24 cellular contexts compared by ENCODE assay signal in genomic region chr10:3830946-3831345, GRCh38. TPM values are rescaled to one million over a fixed set of nuclear protein-coding genes. Genes with fewer than 3 reads are reported as not detected.
DNase-seq lines count a peak whose midpoint lies in the region; ATAC-seq, FAIRE-seq and TF ChIP-seq lines count a peak whose summit lies in the region.
"Had no signal": no experiment of that assay in that cellular context is flagged by ENCODE, and none has a peak within 500 bp of the region (broad histone marks: within the 10 kb centered on the region; RNA-seq: fewer than 3 reads in every experiment).

No MANE protein-coding gene starts in this region.

- no peaks in the 10 kb centered on the region for H3K79me2 ChIP-seq in astrocyte (ENCODE audit: insufficient read depth, low read length)

- H3K27me3 Mint-ChIP-seq in HFFc6 (ENCODE audit: insufficient read depth) (no peaks in the 10 kb centered on the region; the same call in 1 of the 2 replicates), astrocyte (ENCODE audit: low read depth, unreplicated experiment) (no peaks in the 10 kb centered on the region), WTC11 (ENCODE audit: low read depth) (no peaks in the 10 kb centered on the region)
- H3K27me3 Mint-ChIP-seq: activated CD4-positive, alpha-beta T cell treated with anti-CD3 and anti-CD28 coated beads for 36 hours; memory B cell; naive thymus-derived CD8-positive, alpha-beta T cell had no signal

- TF ChIP-seq CTCF in 22Rv1 (IDR thresholded peaks at IDR 0.05) (no peak), HFFc6 (IDR thresholded peaks at IDR 0.05) (no peak), astrocyte (IDR thresholded peaks at IDR 0.05; ENCODE audit: insufficient read depth, low read depth, low read length) (no peak), lower lobe of right lung (IDR thresholded peaks at IDR 0.05) (no peak), esophagus muscularis mucosa (IDR thresholded peaks at IDR 0.05) (no peak), WTC11 (IDR thresholded peaks at IDR 0.05) (no peak)

- no peak overlapping the region for H2AFZ ChIP-seq in astrocyte (ENCODE audit: low read depth, low read length)

- POLR2A ChIA-PET in WTC11 (lab: Charles Lee): interaction anchor here (2.6 kb wide), 1 partner anchor 46 kb away, joined by 13 read pairs; the partner anchor contains the start of gene KLF6

- no peaks in the 10 kb centered on the region for H3K27me3 ChIP-seq in astrocyte (ENCODE audit: insufficient read depth, low read length)
- no peaks in the 10 kb centered on the region for H3K27me3 ChIP-seq in lower lobe of right lung (ENCODE audit: low read depth)
- no peaks in the 10 kb centered on the region for H3K27me3 ChIP-seq in esophagus muscularis mucosa
- H3K27me3 ChIP-seq: vagina had no signal

- no peaks in the 10 kb centered on the region for H4K20me1 ChIP-seq in astrocyte (ENCODE audit: insufficient read depth, low read length)

- H3K4me1 ChIP-seq in astrocyte (ENCODE audit: insufficient read depth, low read length) (peaks cover 20% of the 10 kb centered on the region), lower lobe of right lung (peaks cover 49% of the 10 kb centered on the region), esophagus muscularis mucosa (peaks cover 25 to 34% (median 29%) of the 10 kb centered on the region in 4 donors)

- H3K27ac Mint-ChIP-seq in HFFc6: peak overlapping the region; percentile 94
- H3K27ac Mint-ChIP-seq in astrocyte (ENCODE audit: unreplicated experiment): peak overlapping the region; percentile 97
- no peak overlapping the region for H3K27ac Mint-ChIP-seq in WTC11
- H3K27ac Mint-ChIP-seq: stimulated activated naive CD8-positive, alpha-beta T cell treated with anti-CD3 and anti-CD28 coated beads, Interleukin-15, amount 100 ng/mL, for 72 hours had no signal

- H3K4me1 Mint-ChIP-seq in HFFc6 (ENCODE audit: low read depth) (peaks cover 61% of the 10 kb centered on the region), astrocyte (ENCODE audit: low read depth, unreplicated experiment) (peaks cover 46% of the 10 kb centered on the region), WTC11 (peaks cover 45% of the 10 kb centered on the region)

- no peaks in the 10 kb centered on the region for H3K9me3 ChIP-seq in astrocyte (ENCODE audit: insufficient read depth, low read depth, low read length)
- no peaks in the 10 kb centered on the region for H3K9me3 ChIP-seq in lower lobe of right lung
- H3K9me3 ChIP-seq in esophagus muscularis mucosa: no peaks in the 10 kb centered on the region
- H3K9me3 ChIP-seq: vagina had no signal

- H3K9me3 Mint-ChIP-seq in HFFc6 (no peaks in the 10 kb centered on the region), astrocyte (ENCODE audit: unreplicated experiment) (no peaks in the 10 kb centered on the region), WTC11 (no peaks in the 10 kb centered on the region)
- H3K9me3 Mint-ChIP-seq: memory B cell had no signal

- DNase-seq in HFFc6 (peak; percentile 17), astrocyte (ENCODE audit: low read depth) (no peak), lower lobe of right lung (no peak), esophagus muscularis mucosa (ENCODE audit: extremely low spot score) (no peak), WTC11 (ENCODE audit: low spot score) (no peak)
- DNase-seq: activated CD4-positive, alpha-beta T cell treated with anti-CD3 and anti-CD28 coated beads for 36 hours; activated gamma-delta T cell treated with Interleukin-2 at 50 U/mL for 16 hours; DMS79; hippocampal formation; naive thymus-derived CD8-positive, alpha-beta T cell; NCI-H1930; NCI-H446; posterior cingulate gyrus; stimulated activated CD4-positive, alpha-beta T cell treated with anti-CD3 and anti-CD28 coated beads, Interleukin-4, amount 100 ng/mL, for 1 hour; stimulated activated naive CD8-positive, alpha-beta T cell treated with anti-CD3 and anti-CD28 coated beads, Interleukin-15, amount 100 ng/mL, for 72 hours had no signal

- H3K36me3 ChIP-seq in astrocyte (ENCODE audit: insufficient read depth, low read length) (no peaks in the 10 kb centered on the region), lower lobe of right lung (no peaks in the 10 kb centered on the region), esophagus muscularis mucosa (no peaks in the 10 kb centered on the region)
- H3K36me3 ChIP-seq: vagina had no signal

- H3K36me3 Mint-ChIP-seq in HFFc6 (ENCODE audit: low read depth): no peaks in the 10 kb centered on the region
- H3K36me3 Mint-ChIP-seq in astrocyte (ENCODE audit: low read depth, unreplicated experiment): no peaks in the 10 kb centered on the region
- H3K36me3 Mint-ChIP-seq in WTC11: no peaks in the 10 kb centered on the region
- H3K36me3 Mint-ChIP-seq: memory B cell; naive thymus-derived CD8-positive, alpha-beta T cell had no signal

- no peak overlapping the region; the same call in 1 of the 2 replicates for H3K4me3 Mint-ChIP-seq in HFFc6
- H3K4me3 Mint-ChIP-seq in astrocyte (ENCODE audit: unreplicated experiment): no peak overlapping the region
- no peak overlapping the region for H3K4me3 Mint-ChIP-seq in WTC11
- H3K4me3 Mint-ChIP-seq: activated CD4-positive, alpha-beta T cell treated with anti-CD3 and anti-CD28 coated beads for 36 hours; memory B cell; stimulated activated naive CD8-positive, alpha-beta T cell treated with anti-CD3 and anti-CD28 coated beads, Interleukin-15, amount 100 ng/mL, for 72 hours had no signal

- peak overlapping the region; percentile 59 for H3K27ac ChIP-seq in 22Rv1
- H3K27ac ChIP-seq in astrocyte (ENCODE audit: low read depth, low read length): no peak overlapping the region
- H3K27ac ChIP-seq in lower lobe of right lung: peak overlapping the region; percentile 76
- H3K27ac ChIP-seq in esophagus muscularis mucosa (replicated peaks in 1 of 4): peak overlapping the region in 1 of 4 donors; percentile 5

- TF ChIP-seq EP300 in esophagus muscularis mucosa (IDR thresholded peaks at IDR 0.05): no peak

- H3K4me3 ChIP-seq in astrocyte (ENCODE audit: insufficient read depth, low read depth, low read length) (no peak overlapping the region), lower lobe of right lung (no peak overlapping the region), esophagus muscularis mucosa (no peak overlapping the region)
- H3K4me3 ChIP-seq: coronary artery, SK-N-MC, vagina had no signal

- H3K4me2 ChIP-seq in astrocyte (ENCODE audit: low read length): no peak overlapping the region

- ATAC-seq in lower lobe of right lung: peak; percentile 56 to 71
- no peak for ATAC-seq in HG03565 (IDR thresholded peaks at IDR 0.05; ENCODE audit: unreplicated experiment)
- ATAC-seq in esophagus mucosa: no peak
- ATAC-seq in WTC11: no peak
- ATAC-seq: activated CD4-positive, alpha-beta T cell treated with anti-CD3 and anti-CD28 coated beads for 36 hours; naive thymus-derived CD8-positive, alpha-beta T cell; stimulated activated naive CD8-positive, alpha-beta T cell treated with anti-CD3 and anti-CD28 coated beads, Interleukin-15, amount 100 ng/mL, for 72 hours had no signal

- FAIRE-seq in astrocyte (lab: Jason Lieb, UNC): no peak
- FAIRE-seq: keratinocyte, RCC 7860 had no signal

- WGBS in esophagus muscularis mucosa: 92% methylated on average over 1 of the region's 1 CpG

- no peak overlapping the region for H3K9ac ChIP-seq in astrocyte (ENCODE audit: low read length)

- intact Hi-C loops in lower lobe of right lung (cut with DNase I): no loop called here
- intact Hi-C loops in esophagus muscularis mucosa (cut with DNase I): no loop called here

- TF ChIP-seq POLR2A in esophagus muscularis mucosa (IDR thresholded peaks at IDR 0.05; ENCODE audit: low read depth): no peak

- CTCF ChIA-PET in WTC11 (lab: Charles Lee): no interaction called here

TF ChIP-seq in WTC11, 78 proteins besides CTCF, POLR2A, EP300 and RAD21:
- TF ChIP-seq SMAD3 (CRISPR knock-in tag; IDR thresholded peaks at IDR 0.05; ENCODE audit: borderline replicate concordance) (no peak), GABPB1 (CRISPR knock-in tag; IDR thresholded peaks at IDR 0.05) (no peak), ARID4B (CRISPR knock-in tag; IDR thresholded peaks at IDR 0.05; ENCODE audit: borderline replicate concordance) (no peak), ZNF138 (CRISPR knock-in tag; conservative IDR thresholded peaks at IDR 0.05) (no peak), SMAD4 (CRISPR knock-in tag; IDR thresholded peaks at IDR 0.05) (no peak)

RNA-seq across cellular contexts. Expression of gene KLF6, which starts 45.9 kb away (rescaled TPM):
- total RNA-seq in HFFc6 (2021; fragmentation: NEBNext Ultra II Directional; extraction: Animal tissue kit (Norgen Biotek cat#: 25700)): 100 to 1,000 TPM; 114 to 154 (median 142) TPM
- 250 and 319 TPM in 2 replicates for total RNA-seq in astrocyte
- 242 TPM for total RNA-seq in lower lobe of right lung
- total RNA-seq in esophagus mucosa: 98.5 TPM
- total RNA-seq in esophagus muscularis mucosa: 100 to 1,000 TPM; 114 to 145 (median 123) TPM
- total RNA-seq in WTC11 (2021): 25.4 to 27.9 TPM (median 27.3 TPM) in 3 replicates

Comparison
In these comparisons a context has a peak if more than half of its experiments do, and no peak if none do; other contexts are left out.
1. ATAC-seq: peak in lower lobe of right lung (2 of 2); none in HG03565 (single experiment), esophagus mucosa (single experiment) and WTC11 (single experiment).